Comparison of ENCODE assay signal across 8 cellular contexts in genomic region chr17:74736423-74737298, GRCh38. TPM values are rescaled to one million over a fixed set of nuclear protein-coding genes. Genes with fewer than 3 reads are reported as not detected.
DNase-seq lines count a peak whose midpoint lies in the region; ATAC-seq lines count a peak whose summit lies in the region.

TSS of gene RAB37 (plus strand) at chr17:74737256. CDS start at chr17:74737273, 17 bp downstream.

- peaks cover 41% of the 10 kb centered on the region for H3K4me1 Mint-ChIP-seq in activated T-cell treated with anti-CD3 and anti-CD28 coated beads, Interleukin-2, amount 50 U/mL, for 72 hours (ENCODE audit: low read depth)

- H3K9ac ChIP-seq in skeletal muscle satellite cell (ENCODE audit: low read depth, low read length), result no peak within 1 kb of the TSS

- peak; percentile 34 to 41 for ATAC-seq in activated T-cell treated with anti-CD3 and anti-CD28 coated beads, Interleukin-2, amount 50 U/mL, for 72 hours (replicated peaks in 1 of 2)
- ATAC-seq in left ventricle myocardium superior, result peak; percentile 75
- no peak for ATAC-seq in HG02938 (IDR thresholded peaks at IDR 0.05; ENCODE audit: unreplicated experiment)

- H3K36me3 Mint-ChIP-seq in activated T-cell treated with anti-CD3 and anti-CD28 coated beads, Interleukin-2, amount 50 U/mL, for 72 hours (ENCODE audit: insufficient read depth in 2 of 2), result no peaks in the 10 kb centered on the region

- peak within 1 kb of the TSS; percentile 71 for H3K4me2 ChIP-seq in skeletal muscle satellite cell (ENCODE audit: low read length)

- H3K4me1 ChIP-seq in skeletal muscle satellite cell (ENCODE audit: control insufficient read depth, insufficient read depth, low read length), result peaks cover 22% of the 10 kb centered on the region

- no peaks in the 10 kb centered on the region for H3K9me3 Mint-ChIP-seq in activated T-cell treated with anti-CD3 and anti-CD28 coated beads, Interleukin-2, amount 50 U/mL, for 72 hours

- H3K27me3 Mint-ChIP-seq in activated T-cell treated with anti-CD3 and anti-CD28 coated beads, Interleukin-2, amount 50 U/mL, for 72 hours (ENCODE audit: low read depth), result no peaks in the 10 kb centered on the region

- no peaks in the 10 kb centered on the region for H3K36me3 ChIP-seq in skeletal muscle satellite cell (ENCODE audit: insufficient read depth, low read length)

- peak within 1 kb of the TSS; percentile 29 for H3K4me3 ChIP-seq in skeletal muscle satellite cell (ENCODE audit: low read length)

- intact Hi-C loops in left ventricle myocardium superior (cut with micrococcal nuclease), result no loop called here

- H3K27me3 ChIP-seq in skeletal muscle satellite cell (ENCODE audit: control insufficient read depth, insufficient read depth, low read length), result peaks cover 47% of the 10 kb centered on the region

- peak within 1 kb of the TSS; percentile 85 to 87 for H3K4me3 Mint-ChIP-seq in activated T-cell treated with anti-CD3 and anti-CD28 coated beads, Interleukin-2, amount 50 U/mL, for 72 hours

- H3K9me3 ChIP-seq in skeletal muscle satellite cell (replicated peaks; ENCODE audit: low read length), result no peaks in the 10 kb centered on the region

- DNase-seq in activated T-cell treated with anti-CD3 and anti-CD28 coated beads for 1 hour (ENCODE audit: low read depth) (peak; percentile 39), activated T-cell treated with anti-CD3 and anti-CD28 coated beads for 4 hours (no peak), NCI-H1694 treated with DMSO at 0.1 percent for 48 hours (lab: John Stamatoyannopoulos, UW) (peak; percentile 69), left ventricle myocardium superior (peak; percentile 77), NCI-H1105 (lab: John Stamatoyannopoulos, UW) (no peak)
- peak; percentile 59 to 64 for DNase-seq in activated T-cell treated with anti-CD3 and anti-CD28 coated beads, Interleukin-2, amount 50 U/mL, for 72 hours

- peak within 1 kb of the TSS; percentile 24 for H3K27ac Mint-ChIP-seq in activated T-cell treated with anti-CD3 and anti-CD28 coated beads, Interleukin-2, amount 50 U/mL, for 72 hours

RNA-seq across cellular contexts. Expression of gene RAB37, which starts in this region (rescaled TPM):
- total RNA-seq in activated T-cell treated with anti-CD3 and anti-CD28 coated beads, Interleukin-2, amount 50 U/mL, for 72 hours, result 10 to 100 TPM; 13.6 to 18.1 TPM
- total RNA-seq in left ventricle myocardium superior, result 2.8 TPM
- total RNA-seq in skeletal muscle satellite cell (2012; rRNA removed), result under 0.01 and 0.25 TPM in 2 replicates

Comparison
In these comparisons a context has a peak if more than half of its experiments do, and no peak if none do; other contexts are left out.
1. DNase-seq: peak in activated T-cell treated with anti-CD3 and anti-CD28 coated beads for 1 hour (single experiment), NCI-H1694 treated with DMSO at 0.1 percent for 48 hours (single experiment), activated T-cell treated with anti-CD3 and anti-CD28 coated beads, Interleukin-2, amount 50 U/mL, for 72 hours (2 of 2) and left ventricle myocardium superior (single experiment); none in activated T-cell treated with anti-CD3 and anti-CD28 coated beads for 4 hours (single experiment) and NCI-H1105 (single experiment).